23 cellular contexts compared by ENCODE assay signal in the genomic region with DNA sequence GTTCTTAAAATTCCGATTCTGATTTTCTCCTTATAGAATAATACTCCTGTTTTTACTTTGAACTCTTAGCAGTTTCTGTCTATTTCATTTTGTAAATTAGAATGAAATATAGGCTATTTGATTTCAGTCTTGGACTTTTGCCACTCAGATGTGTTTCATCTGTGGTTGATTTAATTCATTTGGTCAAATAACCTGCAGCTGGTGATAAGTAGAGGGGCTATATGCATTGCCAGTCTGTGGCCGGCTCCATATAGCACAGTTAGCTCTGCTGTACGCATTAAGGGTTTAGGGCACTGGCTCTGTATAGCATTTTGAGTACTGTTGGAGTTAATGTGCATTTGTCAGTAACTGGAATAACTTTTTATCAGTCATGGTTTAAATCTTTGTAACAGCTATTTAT.
"Had no signal": no experiment of that assay in that cellular context is flagged by ENCODE, and none has a peak within 500 bp of the region (broad histone marks: within the 10 kb centered on the region; RNA-seq: fewer than 3 reads in every experiment).

No MANE protein-coding gene starts in this region.

- H3K9me3 ChIP-seq: breast epithelium, gastrocnemius medialis, testis, transverse colon had no signal

- H3K4me1 Mint-ChIP-seq: mesothelial cell of epicardium had no signal

- DNase-seq: activated CD4-positive, alpha-beta memory T cell treated with anti-CD3 and anti-CD28 coated beads, Interleukin-2, amount 10 ng/mL, durations not matched to agents 7 days and 5 days; activated CD4-positive, alpha-beta T cell treated with anti-CD3 and anti-CD28 coated beads, Interleukin-2, amount 10 ng/mL, durations not matched to agents 24 days and 14 days; activated CD4-positive, CD25-positive, alpha-beta regulatory T cell treated with anti-CD3 and anti-CD28 coated beads, Interleukin-2, amount 50 U/mL, for 72 hours; activated CD8-positive, alpha-beta memory T cell treated with anti-CD3 and anti-CD28 coated beads, Interleukin-2, amount 10 ng/mL, durations not matched to agents 7 days and 5 days; activated naive CD4-positive, alpha-beta T cell; activated T-cell treated with anti-CD3 and anti-CD28 coated beads, Interleukin-2, amount 50 U/mL, for 48 hours; dermis blood vessel endothelial cell; effector CD4-positive, alpha-beta T cell; gastrocnemius medialis; hippocampal formation; left cardiac atrium; left ventricle myocardium superior; naive thymus-derived CD4-positive, alpha-beta T cell; right cardiac atrium; stimulated activated CD4-positive, alpha-beta T cell treated with anti-CD3 and anti-CD28 coated beads, Interleukin-15, amount 100 ng/mL, for 24 hours; stimulated activated naive CD8-positive, alpha-beta T cell treated with anti-CD3 and anti-CD28 coated beads, Interleukin-15, Interleukin-2, amounts not matched to agents 100 U/mL and 50 U/mL, for 24 hours; T-helper 1 cell; testis; transverse colon had no signal

- H3K4me1 ChIP-seq: breast epithelium, testis had no signal

- H3K9me3 Mint-ChIP-seq: activated CD4-positive, alpha-beta memory T cell treated with anti-CD3 and anti-CD28 coated beads, Interleukin-2, amount 10 ng/mL, durations not matched to agents 7 days and 5 days; activated CD4-positive, alpha-beta T cell treated with anti-CD3 and anti-CD28 coated beads, Interleukin-2, amount 10 ng/mL, durations not matched to agents 24 days and 14 days; activated naive CD4-positive, alpha-beta T cell treated with anti-CD3 and anti-CD28 coated beads, Interleukin-2, amount 50 U/mL, for 72 hours; mesothelial cell of epicardium had no signal

- H3K27me3 ChIP-seq: breast epithelium, gastrocnemius medialis, testis, transverse colon had no signal

- H3K27ac ChIP-seq: breast epithelium, gastrocnemius medialis, testis, transverse colon, VCaP had no signal

- H3K27me3 Mint-ChIP-seq: activated CD4-positive, alpha-beta memory T cell treated with anti-CD3 and anti-CD28 coated beads, Interleukin-2, amount 10 ng/mL, durations not matched to agents 7 days and 5 days; activated CD4-positive, alpha-beta T cell treated with anti-CD3 and anti-CD28 coated beads, Interleukin-2, amount 10 ng/mL, durations not matched to agents 24 days and 14 days; activated CD8-positive, alpha-beta memory T cell treated with anti-CD3 and anti-CD28 coated beads, Interleukin-2, amount 10 ng/mL, durations not matched to agents 7 days and 5 days; naive thymus-derived CD4-positive, alpha-beta T cell had no signal

- H3K27ac Mint-ChIP-seq: activated CD4-positive, alpha-beta memory T cell treated with anti-CD3 and anti-CD28 coated beads, Interleukin-2, amount 10 ng/mL, durations not matched to agents 7 days and 5 days; activated CD4-positive, alpha-beta T cell treated with anti-CD3 and anti-CD28 coated beads, Interleukin-2, amount 10 ng/mL, durations not matched to agents 24 days and 14 days; activated CD8-positive, alpha-beta memory T cell treated with anti-CD3 and anti-CD28 coated beads, Interleukin-2, amount 10 ng/mL, durations not matched to agents 7 days and 5 days; activated naive CD4-positive, alpha-beta T cell treated with anti-CD3 and anti-CD28 coated beads, Interleukin-2, amount 50 U/mL, for 72 hours; mesothelial cell of epicardium had no signal

- ATAC-seq: activated CD8-positive, alpha-beta memory T cell treated with anti-CD3 and anti-CD28 coated beads, Interleukin-2, amount 10 ng/mL, durations not matched to agents 7 days and 5 days; activated naive CD4-positive, alpha-beta T cell treated with anti-CD3 and anti-CD28 coated beads, Interleukin-2, amount 50 U/mL, for 72 hours; gastrocnemius medialis; left cardiac atrium; left ventricle myocardium superior; naive thymus-derived CD4-positive, alpha-beta T cell; right cardiac atrium; stimulated activated naive CD8-positive, alpha-beta T cell treated with anti-CD3 and anti-CD28 coated beads, Interleukin-15, Interleukin-2, amounts not matched to agents 100 U/mL and 50 U/mL, for 24 hours had no signal

- H3K4me3 Mint-ChIP-seq: activated CD4-positive, alpha-beta memory T cell treated with anti-CD3 and anti-CD28 coated beads, Interleukin-2, amount 10 ng/mL, durations not matched to agents 7 days and 5 days; activated CD4-positive, alpha-beta T cell treated with anti-CD3 and anti-CD28 coated beads, Interleukin-2, amount 10 ng/mL, durations not matched to agents 24 days and 14 days; activated CD8-positive, alpha-beta memory T cell treated with anti-CD3 and anti-CD28 coated beads, Interleukin-2, amount 10 ng/mL, durations not matched to agents 7 days and 5 days; mesothelial cell of epicardium; naive thymus-derived CD4-positive, alpha-beta T cell had no signal

- H3K4me3 ChIP-seq: breast epithelium, gastrocnemius medialis, testis, transverse colon had no signal
